ENCODE assay signal across 2 cellular contexts in genomic region chr19:49679832-49680472, GRCh38.
TF ChIP-seq lines count a peak whose summit lies in the region.

No MANE protein-coding gene starts in this region.

TF ChIP-seq in SK-N-SH, 30 proteins besides CTCF, POLR2A, EP300 and RAD21 (continued from another document):
- TF ChIP-seq REST (IDR thresholded peaks at IDR 0.05; ENCODE audit: low read depth, low read length) (no peak), ZBTB33 (IDR thresholded peaks at IDR 0.05; ENCODE audit: borderline replicate concordance, low read depth) (no peak), RFX5 (IDR thresholded peaks at IDR 0.05; ENCODE audit: low read length) (no peak), SMC3 (IDR thresholded peaks at IDR 0.05; ENCODE audit: low read depth, low read length) (no peak), RCOR1 (IDR thresholded peaks at IDR 0.05; ENCODE audit: low read length) (no peak), FOXM1 (IDR thresholded peaks at IDR 0.05; ENCODE audit: low read depth) (no peak), GATA2 (CRISPR knock-in tag; IDR thresholded peaks at IDR 0.05) (no peak), TCF12 (IDR thresholded peaks at IDR 0.05) (no peak), YY1 (IDR thresholded peaks at IDR 0.05; ENCODE audit: low read depth) (no peak), RXRA (IDR thresholded peaks at IDR 0.05; ENCODE audit: borderline replicate concordance, low read depth) (no peak), TAF1 (IDR thresholded peaks at IDR 0.05; ENCODE audit: borderline replicate concordance, low read depth, low read length) (no peak), POLR2AphosphoS5 (IDR thresholded peaks at IDR 0.05; ENCODE audit: low read depth, low read length) (no peak), GABPA (IDR thresholded peaks at IDR 0.05; ENCODE audit: low read depth) (no peak), MAX (IDR thresholded peaks at IDR 0.05; ENCODE audit: low read depth) (no peak), CHD2 (IDR thresholded peaks at IDR 0.05; ENCODE audit: low read length, partially characterized antibody) (no peak)

TF ChIP-seq in SK-N-SH treated with all-trans-retinoic acid at 6 μM for 48 hours, 23 proteins besides CTCF, POLR2A, EP300 and RAD21 (continued from another document):
- no peak for TF ChIP-seq TSHZ2 (CRISPR knock-in tag; IDR thresholded peaks at IDR 0.05)
- TF ChIP-seq ISL1 (CRISPR knock-in tag; IDR thresholded peaks at IDR 0.05), result no peak
- no peak for TF ChIP-seq BACH2 (CRISPR knock-in tag; IDR thresholded peaks at IDR 0.05; ENCODE audit: borderline replicate concordance)
- TF ChIP-seq RARB (CRISPR knock-in tag; IDR thresholded peaks at IDR 0.05), result no peak
- TF ChIP-seq SNAI2 (CRISPR knock-in tag; IDR thresholded peaks at IDR 0.05), result no peak
- no peak for TF ChIP-seq ZFP3 (CRISPR knock-in tag; IDR thresholded peaks at IDR 0.05)
- no peak for TF ChIP-seq TOX (CRISPR knock-in tag; IDR thresholded peaks at IDR 0.05; ENCODE audit: borderline replicate concordance)
- no peak for TF ChIP-seq TCF4 (CRISPR knock-in tag; IDR thresholded peaks at IDR 0.05; ENCODE audit: borderline replicate concordance)
- no peak for TF ChIP-seq ZC3H10 (CRISPR knock-in tag; IDR thresholded peaks at IDR 0.05)
- TF ChIP-seq CREB5 (CRISPR knock-in tag; IDR thresholded peaks at IDR 0.05; ENCODE audit: low read depth), result no peak
- TF ChIP-seq ZNF565 (CRISPR knock-in tag; conservative IDR thresholded peaks at IDR 0.05; ENCODE audit: low read depth), result no peak
